16 cellular contexts compared by ENCODE assay signal in genomic region chr4:140286503-140286902, GRCh38.
DNase-seq lines count a peak whose midpoint lies in the region; ATAC-seq, FAIRE-seq and TF ChIP-seq lines count a peak whose summit lies in the region.
"Had no signal": no experiment of that assay in that cellular context is flagged by ENCODE, and none has a peak within 500 bp of the region (broad histone marks: within the 10 kb centered on the region; RNA-seq: fewer than 3 reads in every experiment).

No MANE protein-coding gene starts in this region.

- TF ChIP-seq POLR2A in H54 (IDR thresholded peaks at IDR 0.05; ENCODE audit: low read depth, low read length) = no peak

- DNase-seq in DMS 273 treated with DMSO at 0.1 percent for 48 hours (lab: John Stamatoyannopoulos, UW) = peak; percentile 54
- DNase-seq in NCI-H2107 treated with DMSO at 0.1 percent for 48 hours (lab: John Stamatoyannopoulos, UW; ENCODE audit: unreplicated experiment) = peak; percentile 60
- peak in 9 of 10 donors; percentile 29 to 72 (median 62) for DNase-seq in dorsolateral prefrontal cortex
- DNase-seq in psoas muscle = peak in 1 of 2 donors; percentile 36
- DNase-seq in dermis blood vessel endothelial cell = no peak
- DNase-seq in H54 (ENCODE audit: insufficient read length, low spot score) = no peak
- DNase-seq in immature natural killer cell = no peak
- DNase-seq: activated CD4-positive, CD25-positive, alpha-beta regulatory T cell treated with anti-CD3 and anti-CD28 coated beads, Interleukin-2, amount 50 U/mL, for 72 hours; left cardiac atrium; NCI-H2081 treated with DMSO at 0.1 percent for 48 hours; Peyer's patch had no signal

- intact Hi-C loops in dorsolateral prefrontal cortex (cut with DNase I) (no loop called here), psoas muscle (cut with DNase I) (no loop called here)

- no peak for TF ChIP-seq CTCF in dorsolateral prefrontal cortex (IDR thresholded peaks at IDR 0.05 in 54 of 56, conservative IDR thresholded peaks at IDR 0.05 in 2 of 56; ENCODE audit: low read depth in 1 of 56, partially characterized antibody in 56 of 56)
- TF ChIP-seq CTCF in psoas muscle (IDR thresholded peaks at IDR 0.05) = no peak

- no peaks in the 10 kb centered on the region for H3K36me3 ChIP-seq in psoas muscle (ENCODE audit: insufficient read depth in 1 of 2, low read depth in 1 of 2)
- H3K36me3 ChIP-seq: Peyer's patch, prostate gland had no signal

- H3K9me3 ChIP-seq in psoas muscle = no peaks in the 10 kb centered on the region
- H3K9me3 ChIP-seq: Peyer's patch, prostate gland had no signal

- H3K27ac Mint-ChIP-seq in immature natural killer cell = no peak overlapping the region
- H3K27ac Mint-ChIP-seq: activated naive CD4-positive, alpha-beta T cell treated with anti-CD3 and anti-CD28 coated beads, Interleukin-2, amount 50 U/mL, for 24 hours; T-helper 1 cell treated with Interleukin-12 subunit alpha and Interleukin-12 subunit beta and Interleukin-4 antibody, amounts not matched to agents 30 μg/mL and 1 μg/mL, for 36 hours had no signal

- WGBS in psoas muscle, 3 donors = 49 to 58% (median 57%) methylated on average over 17 of the region's 17 CpGs

- peaks cover 0 to 3% (median 0%) of the 10 kb centered on the region in 45 donors for H3K27me3 ChIP-seq in dorsolateral prefrontal cortex
- H3K27me3 ChIP-seq in psoas muscle (ENCODE audit: insufficient read depth in 3 of 3, low read length in 2 of 3) = no peaks in the 10 kb centered on the region
- H3K27me3 ChIP-seq: Peyer's patch had no signal

- H3K36me3 Mint-ChIP-seq in immature natural killer cell = no peaks in the 10 kb centered on the region
- H3K36me3 Mint-ChIP-seq: activated naive CD4-positive, alpha-beta T cell treated with anti-CD3 and anti-CD28 coated beads, Interleukin-2, amount 50 U/mL, for 24 hours had no signal

- no peaks in the 10 kb centered on the region for H3K9me3 Mint-ChIP-seq in immature natural killer cell
- H3K9me3 Mint-ChIP-seq: activated naive CD4-positive, alpha-beta T cell treated with anti-CD3 and anti-CD28 coated beads, Interleukin-2, amount 50 U/mL, for 24 hours; T-helper 1 cell treated with Interleukin-12 subunit alpha and Interleukin-12 subunit beta and Interleukin-4 antibody, amounts not matched to agents 30 μg/mL and 1 μg/mL, for 36 hours had no signal

- no peaks in the 10 kb centered on the region for H3K4me1 Mint-ChIP-seq in immature natural killer cell
- H3K4me1 Mint-ChIP-seq: activated naive CD4-positive, alpha-beta T cell treated with anti-CD3 and anti-CD28 coated beads, Interleukin-2, amount 50 U/mL, for 24 hours had no signal

- peak overlapping the region in 7 of 59 donors; percentile 11 to 48 (median 24) for H3K27ac ChIP-seq in dorsolateral prefrontal cortex
- H3K27ac ChIP-seq in psoas muscle = no peak overlapping the region
- H3K27ac ChIP-seq: Peyer's patch, prostate gland had no signal

- no peak overlapping the region for H3K4me3 Mint-ChIP-seq in immature natural killer cell
- H3K4me3 Mint-ChIP-seq: activated naive CD4-positive, alpha-beta T cell treated with anti-CD3 and anti-CD28 coated beads, Interleukin-2, amount 50 U/mL, for 24 hours; T-helper 1 cell treated with Interleukin-12 subunit alpha and Interleukin-12 subunit beta and Interleukin-4 antibody, amounts not matched to agents 30 μg/mL and 1 μg/mL, for 36 hours had no signal

- H3K27me3 Mint-ChIP-seq in immature natural killer cell (ENCODE audit: low read depth in 3 of 3) = peaks cover 0 to 2% (median 0%) of the 10 kb centered on the region in 3 donors

- H3K4me3 ChIP-seq in dorsolateral prefrontal cortex = peak overlapping the region; percentile 19 to 69 (median 46)
- H3K4me3 ChIP-seq in psoas muscle = peak overlapping the region; percentile 29
- H3K4me3 ChIP-seq: Peyer's patch, prostate gland had no signal

- H3K4me1 ChIP-seq in psoas muscle = no peaks in the 10 kb centered on the region
- H3K4me1 ChIP-seq: Peyer's patch, prostate gland had no signal

- ATAC-seq in psoas muscle = peak; percentile 39 to 85 (median 80)
- no peak for ATAC-seq in GM21619 (IDR thresholded peaks at IDR 0.05; ENCODE audit: unreplicated experiment)
- ATAC-seq: left cardiac atrium had no signal

- no peak for FAIRE-seq in H54 (lab: Jason Lieb, UNC)
- FAIRE-seq: endometrium had no signal

Comparison
In these comparisons a context has a peak if more than half of its experiments do, and no peak if none do; other contexts are left out.
1. DNase-seq: peak in DMS 273 treated with DMSO at 0.1 percent for 48 hours (single experiment), NCI-H2107 treated with DMSO at 0.1 percent for 48 hours (single experiment) and dorsolateral prefrontal cortex (9 of 10); none in dermis blood vessel endothelial cell (single experiment), H54 (single experiment) and immature natural killer cell (0 of 3).